In the genomic region with DNA sequence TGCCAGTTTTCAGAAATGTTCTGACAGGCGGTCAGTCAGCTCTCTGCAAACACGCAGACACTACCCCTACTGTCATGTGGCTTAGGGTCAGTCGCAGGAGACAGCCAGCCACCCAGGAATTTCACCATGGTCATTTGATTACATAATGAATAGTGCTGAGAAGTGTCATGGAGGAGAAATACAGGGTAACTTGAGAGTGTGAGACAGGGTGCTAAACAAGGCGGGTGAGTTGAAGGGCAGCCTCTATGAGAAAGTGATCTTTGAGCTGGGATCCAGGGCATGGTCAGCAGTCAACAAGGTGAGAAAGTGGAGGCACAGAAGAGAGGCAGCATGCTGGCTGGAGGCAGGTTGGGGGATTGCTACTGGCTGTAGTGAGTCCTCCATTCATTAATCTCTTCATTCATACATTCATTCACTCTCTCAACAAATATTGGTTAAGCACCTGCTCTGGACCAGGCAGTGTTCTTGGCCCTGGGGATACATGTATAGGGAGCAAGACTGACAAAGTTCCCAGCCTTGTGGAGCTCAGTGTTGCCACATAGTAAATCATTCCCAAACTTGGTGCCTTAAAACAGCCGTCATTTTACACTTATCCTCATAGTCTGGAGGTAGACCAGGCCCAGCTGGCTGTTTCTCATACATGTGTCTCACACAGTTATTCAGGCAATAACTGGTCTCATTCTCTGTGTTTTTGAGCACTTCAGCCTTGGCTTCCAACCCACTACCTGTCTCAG, we compare ENCODE assay signal across 1 cellular context.
TF ChIP-seq lines count a peak whose summit lies in the region.

No MANE protein-coding gene starts in this region.

TF ChIP-seq in HepG2, 621 proteins besides CTCF, POLR2A, EP300 and RAD21 (continued from another document):
- TF ChIP-seq, protein P1, sequence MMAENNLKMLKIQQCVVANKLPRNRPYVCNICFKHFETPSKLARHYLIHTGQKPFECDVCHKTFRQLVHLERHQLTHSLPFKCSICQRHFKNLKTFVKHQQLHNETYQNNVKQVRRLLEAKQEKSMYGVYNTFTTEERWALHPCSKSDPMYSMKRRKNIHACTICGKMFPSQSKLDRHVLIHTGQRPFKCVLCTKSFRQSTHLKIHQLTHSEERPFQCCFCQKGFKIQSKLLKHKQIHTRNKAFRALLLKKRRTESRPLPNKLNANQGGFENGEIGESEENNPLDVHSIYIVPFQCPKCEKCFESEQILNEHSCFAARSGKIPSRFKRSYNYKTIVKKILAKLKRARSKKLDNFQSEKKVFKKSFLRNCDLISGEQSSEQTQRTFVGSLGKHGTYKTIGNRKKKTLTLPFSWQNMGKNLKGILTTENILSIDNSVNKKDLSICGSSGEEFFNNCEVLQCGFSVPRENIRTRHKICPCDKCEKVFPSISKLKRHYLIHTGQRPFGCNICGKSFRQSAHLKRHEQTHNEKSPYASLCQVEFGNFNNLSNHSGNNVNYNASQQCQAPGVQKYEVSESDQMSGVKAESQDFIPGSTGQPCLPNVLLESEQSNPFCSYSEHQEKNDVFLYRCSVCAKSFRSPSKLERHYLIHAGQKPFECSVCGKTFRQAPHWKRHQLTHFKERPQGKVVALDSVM (CRISPR knock-in tag; IDR thresholded peaks at IDR 0.05) = peak; percentile 84
- TF ChIP-seq ZNF556 (CRISPR knock-in tag; IDR thresholded peaks at IDR 0.05; ENCODE audit: borderline replicate concordance) (no peak), HNF4A (CRISPR knock-in tag; IDR thresholded peaks at IDR 0.05) (peak; percentile 18; the same call in 1 of the 2 replicates), ZNF644 (CRISPR knock-in tag; IDR thresholded peaks at IDR 0.05; ENCODE audit: low read depth) (0 out of 2 replicates have a peak, but pooled peaks have one; percentile 26)
